In genomic region chr3:22322861-22323260, GRCh38 we compare ENCODE assay signal across 3 cellular contexts.
TF ChIP-seq lines count a peak whose summit lies in the region.

No MANE protein-coding gene starts in this region.

TF ChIP-seq in GM23338, 12 proteins besides CTCF, POLR2A, EP300 and RAD21 (continued from another document):
- TF ChIP-seq JUNB (IDR thresholded peaks at IDR 0.05; ENCODE audit: unreplicated experiment) (no peak), ZNF462 (CRISPR knock-in tag; IDR thresholded peaks at IDR 0.05) (peak; percentile 89)

TF ChIP-seq in WTC11, 78 proteins besides CTCF, POLR2A, EP300 and RAD21:
- TF ChIP-seq ZNF532 (CRISPR knock-in tag; IDR thresholded peaks at IDR 0.05; ENCODE audit: borderline replicate concordance) (no peak), HMGA2 (CRISPR knock-in tag; IDR thresholded peaks at IDR 0.05) (no peak), ERG (CRISPR knock-in tag; IDR thresholded peaks at IDR 0.05) (no peak), USF1 (CRISPR knock-in tag; IDR thresholded peaks at IDR 0.05) (no peak), ZNF423 (CRISPR knock-in tag; IDR thresholded peaks at IDR 0.05) (peak; percentile 17; the same call in 1 of the 2 replicates), RELA (CRISPR knock-in tag; IDR thresholded peaks at IDR 0.05; ENCODE audit: borderline replicate concordance) (no peak)

TF ChIP-seq in SK-N-SH, 30 proteins besides CTCF, POLR2A, EP300 and RAD21 (continued from another document):
- TF ChIP-seq POLR2AphosphoS5 (IDR thresholded peaks at IDR 0.05; ENCODE audit: low read depth, low read length) (no peak), MXI1 (IDR thresholded peaks at IDR 0.05; ENCODE audit: low read depth, low read length) (no peak), SIN3A (IDR thresholded peaks at IDR 0.05; ENCODE audit: borderline replicate concordance, low read depth, low read length) (no peak), RCOR1 (IDR thresholded peaks at IDR 0.05; ENCODE audit: low read length) (no peak), FOXJ3 (CRISPR knock-in tag; IDR thresholded peaks at IDR 0.05) (no peak)
